In the genomic region with DNA sequence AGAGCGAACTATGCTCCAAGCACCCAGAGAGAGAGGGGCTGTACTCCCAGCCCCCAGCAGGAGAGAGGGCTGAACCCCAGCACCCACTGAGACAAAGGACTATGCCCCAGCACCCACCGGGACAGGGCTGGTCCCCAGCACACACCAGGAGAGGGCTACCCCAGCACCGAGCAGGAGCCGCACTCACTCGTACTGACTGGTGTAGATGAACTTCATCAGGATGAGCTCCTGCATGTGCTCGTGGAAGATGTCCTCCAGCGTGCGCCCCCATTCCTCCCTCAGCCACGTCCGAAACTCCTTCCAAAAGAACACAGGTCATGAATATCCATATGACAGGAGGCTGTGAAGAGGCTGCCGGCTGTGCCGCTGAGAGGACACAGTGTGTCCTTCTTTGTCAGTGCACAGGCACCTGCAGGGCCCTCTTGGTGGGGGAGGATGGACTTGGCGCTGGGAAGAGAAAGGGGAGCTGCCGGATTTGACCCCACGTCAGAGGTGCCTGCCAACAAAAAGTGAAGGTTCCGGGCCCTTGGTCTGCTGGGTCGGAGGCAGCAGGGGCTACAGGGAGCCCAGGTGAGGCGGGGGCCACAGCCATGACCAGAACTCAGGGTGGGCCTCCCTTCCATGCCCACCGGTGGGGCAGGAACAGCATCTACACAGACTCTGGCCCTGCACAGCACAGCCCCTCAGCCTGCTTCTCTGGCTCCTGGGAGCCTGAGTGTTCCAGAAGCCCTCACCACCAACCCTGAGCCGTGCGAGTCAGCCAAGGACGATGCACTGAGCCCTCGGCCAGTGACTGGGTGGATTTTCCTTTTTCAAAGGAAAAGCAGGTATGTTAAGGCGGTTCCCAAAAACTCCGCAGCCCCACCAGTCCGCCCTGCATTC, we compare ENCODE assay signal across 25 cellular contexts. TPM values are rescaled to one million over a fixed set of nuclear protein-coding genes. Genes with fewer than 3 reads are reported as not detected.
DNase-seq lines count a peak whose midpoint lies in the region; ATAC-seq and TF ChIP-seq lines count a peak whose summit lies in the region.
"Had no signal": no experiment of that assay in that cellular context is flagged by ENCODE, and none has a peak within 500 bp of the region (broad histone marks: within the 10 kb centered on the region; RNA-seq: fewer than 3 reads in every experiment).

No MANE protein-coding gene starts in this region.

- peaks cover 25% of the 10 kb centered on the region for H3K36me3 Mint-ChIP-seq in activated naive CD8-positive, alpha-beta T cell treated with anti-CD3 and anti-CD28 coated beads, Interleukin-2, amount 50 U/mL, for 24 hours (ENCODE audit: low read depth)

- H3K27me3 Mint-ChIP-seq in activated naive CD8-positive, alpha-beta T cell treated with anti-CD3 and anti-CD28 coated beads, Interleukin-2, amount 50 U/mL, for 24 hours: no peaks in the 10 kb centered on the region

- no peak overlapping the region for H3K27ac ChIP-seq in heart right ventricle
- H3K27ac ChIP-seq in neuronal stem cell (replicated peaks; ENCODE audit: low read length): no peak overlapping the region
- no peak overlapping the region for H3K27ac ChIP-seq in foreskin keratinocyte
- no peak overlapping the region for H3K27ac ChIP-seq in upper lobe of right lung
- H3K27ac ChIP-seq: colonic mucosa, prostate gland, sigmoid colon, tibial nerve had no signal

- no peak overlapping the region for H2BK5ac ChIP-seq in neuronal stem cell (ENCODE audit: low read length)

- H2AK5ac ChIP-seq in neuronal stem cell (ENCODE audit: low read depth, low read length): no peak overlapping the region

- H3K4me1 Mint-ChIP-seq in activated naive CD8-positive, alpha-beta T cell treated with anti-CD3 and anti-CD28 coated beads, Interleukin-2, amount 50 U/mL, for 24 hours: peaks cover 15% of the 10 kb centered on the region

- no peak overlapping the region for H4K8ac ChIP-seq in neuronal stem cell (ENCODE audit: low read depth, low read length)

- no peak overlapping the region for H2BK12ac ChIP-seq in neuronal stem cell (ENCODE audit: low read length)

- H3K27me3 ChIP-seq in heart right ventricle (no peaks in the 10 kb centered on the region), neuronal stem cell (ENCODE audit: control insufficient read depth in 3 of 3, insufficient read depth in 3 of 3, low read depth in 1 of 3, low read length in 3 of 3) (no peaks in the 10 kb centered on the region), foreskin keratinocyte (no peaks in the 10 kb centered on the region), upper lobe of right lung (no peaks in the 10 kb centered on the region)
- H3K27me3 ChIP-seq: colonic mucosa, sigmoid colon, tibial nerve had no signal

- TF ChIP-seq CTCF in heart right ventricle (IDR thresholded peaks at IDR 0.05) (no peak), foreskin keratinocyte (conservative IDR thresholded peaks at IDR 0.05) (no peak), upper lobe of right lung (IDR thresholded peaks at IDR 0.05) (no peak)

- no peak overlapping the region for H4K91ac ChIP-seq in neuronal stem cell (ENCODE audit: low read depth, low read length, poor library complexity)

- DNase-seq in Right ventricle myocardium inferior (ENCODE audit: missing footprints) (peak; percentile 62), heart right ventricle (no peak), G401 (ENCODE audit: low spot score) (peak; percentile 85), neuronal stem cell (ENCODE audit: low spot score) (no peak), foreskin keratinocyte (no peak), upper lobe of right lung (no peak)
- no peak for DNase-seq in activated naive CD8-positive, alpha-beta T cell treated with anti-CD3 and anti-CD28 coated beads, Interleukin-2, amount 50 U/mL, for 24 hours
- DNase-seq: activated CD4-positive, alpha-beta T cell treated with anti-CD3 and anti-CD28 coated beads for 4 hours; activated naive CD4-positive, alpha-beta T cell treated with anti-CD3 and anti-CD28 coated beads, Interleukin-2, amount 50 U/mL, for 16 hours; colonic mucosa; DMS79; effector CD4-positive, alpha-beta T cell; GDM1; mesenchymal stem cell; NCI-H1694; SIG-M5; sigmoid colon; stimulated activated CD4-positive, alpha-beta T cell treated with anti-CD3 and anti-CD28 coated beads, Interleukin-12 subunit alpha, Interleukin-12 subunit beta, amount 100 ng/mL, for 4 hours; stimulated activated CD4-positive, alpha-beta T cell treated with anti-CD3 and anti-CD28 coated beads, Interleukin-2, amount 100 ng/mL, for 48 hours; SW 1271; T-helper 9 cell had no signal

- H2BK15ac ChIP-seq in neuronal stem cell (ENCODE audit: low read length): no peak overlapping the region

- no peak overlapping the region for H3K4ac ChIP-seq in neuronal stem cell (ENCODE audit: low read length)

- WGBS in heart right ventricle, 2 donors: 93 to 94% methylated on average over 26 of the region's 26 CpGs
- no CpG with 5 or more reads among the region's 26 CpGs for WGBS in neuronal stem cell (ENCODE audit: extremely low coverage in 2 of 2, insufficient read length in 2 of 2, insufficient replicate concordance in 1 of 2), 2 donors

- no peak overlapping the region for H3K14ac ChIP-seq in neuronal stem cell (ENCODE audit: low read length)

- H3K4me3 Mint-ChIP-seq in activated naive CD8-positive, alpha-beta T cell treated with anti-CD3 and anti-CD28 coated beads, Interleukin-2, amount 50 U/mL, for 24 hours: no peak overlapping the region

- peaks cover 0 to 5% (median 0%) of the 10 kb centered on the region in 9 donors for H3K4me1 ChIP-seq in heart right ventricle
- H3K4me1 ChIP-seq in neuronal stem cell (ENCODE audit: control insufficient read depth in 2 of 2, insufficient read depth in 1 of 2, low read depth in 1 of 2, low read length in 2 of 2): no peaks in the 10 kb centered on the region
- H3K4me1 ChIP-seq in foreskin keratinocyte: no peaks in the 10 kb centered on the region
- no peaks in the 10 kb centered on the region for H3K4me1 ChIP-seq in upper lobe of right lung
- H3K4me1 ChIP-seq: colonic mucosa, HAP-1, prostate gland had no signal

- peak overlapping the region; percentile 65 for H3K27ac Mint-ChIP-seq in activated naive CD8-positive, alpha-beta T cell treated with anti-CD3 and anti-CD28 coated beads, Interleukin-2, amount 50 U/mL, for 24 hours

- H3K9ac ChIP-seq in neuronal stem cell (ENCODE audit: low read depth, low read length, poor library complexity): no peak overlapping the region

- peaks cover 0 to 90% (median 56%) of the 10 kb centered on the region in 9 donors for H3K36me3 ChIP-seq in heart right ventricle
- peaks cover 23 to 47% of the 10 kb centered on the region in 2 donors for H3K36me3 ChIP-seq in neuronal stem cell (replicated peaks in 1 of 2; ENCODE audit: control insufficient read depth in 2 of 2, insufficient read depth in 2 of 2, low read length in 2 of 2)
- H3K36me3 ChIP-seq in upper lobe of right lung: peaks cover 60% of the 10 kb centered on the region

- no peak overlapping the region for H2BK120ac ChIP-seq in neuronal stem cell (ENCODE audit: low read depth, low read length)

- peak overlapping the region; percentile 55 for H3K23ac ChIP-seq in neuronal stem cell (ENCODE audit: low read depth, low read length, poor library complexity)

- peaks cover 6% of the 10 kb centered on the region for H3K79me1 ChIP-seq in neuronal stem cell (ENCODE audit: low read depth, low read length)

- no peak overlapping the region for H2AFZ ChIP-seq in neuronal stem cell (ENCODE audit: low read length)

- intact Hi-C loops in Right ventricle myocardium inferior (cut with DNase I) (no loop called here), heart right ventricle (cut with DNase I) (no loop called here), upper lobe of right lung (cut with DNase I) (no loop called here)

- H3K4me2 ChIP-seq in neuronal stem cell (ENCODE audit: insufficient read depth, low read length, poor library complexity, severe bottlenecking): no peak overlapping the region

- no peak overlapping the region for H3K18ac ChIP-seq in neuronal stem cell (ENCODE audit: low read length)

- H3K9me3 ChIP-seq in heart right ventricle (no peaks in the 10 kb centered on the region), neuronal stem cell (replicated peaks in 1 of 2; ENCODE audit: control insufficient read depth in 2 of 2, insufficient read depth in 1 of 2, low read depth in 1 of 2, low read length in 2 of 2) (peaks cover 0 to 2% of the 10 kb centered on the region in 2 donors), upper lobe of right lung (no peaks in the 10 kb centered on the region)
- H3K9me3 ChIP-seq: colonic mucosa, HAP-1, prostate gland, sigmoid colon, tibial nerve had no signal

- H3K9me3 Mint-ChIP-seq in activated naive CD8-positive, alpha-beta T cell treated with anti-CD3 and anti-CD28 coated beads, Interleukin-2, amount 50 U/mL, for 24 hours: no peaks in the 10 kb centered on the region

- in situ Hi-C loops in G401 (cut with HindIII; ENCODE audit: low sequenced_read_pairs): no loop called here

- no peak overlapping the region for H3K4me3 ChIP-seq in heart right ventricle
- H3K4me3 ChIP-seq in neuronal stem cell (ENCODE audit: low read length in 2 of 2): no peak overlapping the region
- H3K4me3 ChIP-seq in upper lobe of right lung: no peak overlapping the region
- H3K4me3 ChIP-seq: colonic mucosa, HAP-1, prostate gland, sigmoid colon, tibial nerve had no signal

- ATAC-seq in Right ventricle myocardium inferior (no peak), heart right ventricle (no peak), foreskin keratinocyte (no peak), upper lobe of right lung (no peak)
- no peak for ATAC-seq in activated naive CD8-positive, alpha-beta T cell treated with anti-CD3 and anti-CD28 coated beads, Interleukin-2, amount 50 U/mL, for 24 hours
- ATAC-seq: left lobe of liver had no signal

RNA-seq across cellular contexts. Expression of a gene that starts 19.0 kb away (rescaled TPM):
- total RNA-seq in Right ventricle myocardium inferior: 4.2 TPM
- 1 to 10 TPM; 2.8 to 5.1 (median 3.8) TPM for total RNA-seq in heart right ventricle
- polyA plus RNA-seq in heart right ventricle: 1 to 10 TPM; 1.7 to 3.2 TPM
- 7.0 and 14.2 TPM in 2 replicates for total RNA-seq in G401 (2014; rRNA removed; shearing (Covaris generic))
- polyA plus RNA-seq in neuronal stem cell (2013, experiment 1 of 2): 4.5 TPM
- polyA plus RNA-seq in neuronal stem cell (2013, experiment 2 of 2): 4.9 TPM
- total RNA-seq in foreskin keratinocyte: 4.7 and 5.7 TPM in 2 replicates
- 5.3 and 8.2 TPM in 2 replicates for polyA plus RNA-seq in foreskin keratinocyte
- 3.0 TPM for total RNA-seq in upper lobe of right lung

RNA-seq across cellular contexts. Expression of a gene that starts 47.4 kb away (rescaled TPM):
- 70.2 TPM for total RNA-seq in Right ventricle myocardium inferior
- 10 to 100 TPM; 58.3 to 94.3 (median 74.0) TPM for total RNA-seq in heart right ventricle
- 10 to 100 TPM; 15.1 to 21.4 TPM for polyA plus RNA-seq in heart right ventricle
- total RNA-seq in G401 (2014; rRNA removed; shearing (Covaris generic)): 11.9 and 15.4 TPM in 2 replicates
- polyA plus RNA-seq in neuronal stem cell (2013, experiment 1 of 2): 9.0 TPM
- 8.4 TPM for polyA plus RNA-seq in neuronal stem cell (2013, experiment 2 of 2)
- total RNA-seq in foreskin keratinocyte: 17.5 and 18.1 TPM in 2 replicates
- polyA plus RNA-seq in foreskin keratinocyte: 10.2 and 12.8 TPM in 2 replicates
- total RNA-seq in upper lobe of right lung: 29.9 TPM

RNA-seq across cellular contexts. Expression of a gene that starts 55.9 kb away (rescaled TPM):
- total RNA-seq in Right ventricle myocardium inferior (125 TPM), heart right ventricle (100 to 1,000 TPM; 109 to 141 (median 125) TPM), foreskin keratinocyte (38.5 and 44.2 TPM in 2 replicates), upper lobe of right lung (70.4 TPM)
- polyA plus RNA-seq in heart right ventricle (100 to 1,000 TPM in 1 of 2 donors, 10 to 100 TPM in 1; 47.0 to 161 TPM), foreskin keratinocyte (47.0 and 51.8 TPM in 2 replicates)
- total RNA-seq in G401 (2014; rRNA removed; shearing (Covaris generic)): 26.7 and 40.8 TPM in 2 replicates
- polyA plus RNA-seq in neuronal stem cell (2013, experiment 1 of 2): 41.5 TPM
- 41.0 TPM for polyA plus RNA-seq in neuronal stem cell (2013, experiment 2 of 2)

Comparison
In these comparisons a context has a peak if more than half of its experiments do, and no peak if none do; other contexts are left out.
1. DNase-seq: peak in Right ventricle myocardium inferior (single experiment) and G401 (single experiment); none in heart right ventricle (0 of 2), activated naive CD8-positive, alpha-beta T cell treated with anti-CD3 and anti-CD28 coated beads, Interleukin-2, amount 50 U/mL, for 24 hours (single experiment), neuronal stem cell (single experiment), foreskin keratinocyte (0 of 2) and upper lobe of right lung (single experiment).